In the genomic region with DNA sequence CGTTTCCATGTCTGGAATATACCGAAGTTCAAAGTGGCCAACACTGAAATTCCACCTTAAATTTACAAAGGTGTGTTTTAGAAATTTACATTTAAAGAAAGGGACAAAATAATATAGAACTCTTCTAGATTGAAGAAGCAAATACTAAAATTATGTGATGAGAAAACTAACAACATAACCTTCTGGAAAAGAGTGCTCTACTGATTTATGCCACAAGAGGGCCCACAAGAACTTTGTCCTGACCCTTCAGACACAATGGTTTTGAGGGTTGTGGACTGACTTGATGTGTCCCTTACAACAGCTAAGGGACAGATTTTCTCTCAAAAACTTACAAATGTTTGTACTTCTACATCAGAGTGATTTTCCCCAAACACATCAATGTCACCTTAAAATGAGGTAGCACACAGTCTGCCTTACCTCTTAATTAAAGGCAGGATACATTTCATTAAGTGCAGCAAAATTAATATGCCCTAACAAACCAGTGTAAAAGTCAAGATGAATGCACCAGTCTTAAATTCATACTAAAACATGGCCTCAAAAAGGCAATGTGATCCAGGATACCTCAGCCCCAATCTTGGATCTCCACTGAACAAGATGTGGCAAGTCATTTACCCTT, we compare ENCODE assay signal across 9 cellular contexts.
A peak's percentile ranks its signal among the peaks of the same experiment; 100 is the strongest.
DNase-seq lines count a peak whose midpoint lies in the region; ATAC-seq and TF ChIP-seq lines count a peak whose summit lies in the region.
"Had no signal": no experiment of that assay in that cellular context is flagged by ENCODE, and none has a peak within 500 bp of the region (broad histone marks: within the 10 kb centered on the region; RNA-seq: fewer than 3 reads in every experiment).

No MANE protein-coding gene starts in this region.

- H3K79me2 ChIP-seq in MM.1S (ENCODE audit: low read length): peaks cover 70% of the 10 kb centered on the region
- H3K79me2 ChIP-seq in SU-DHL-6 (ENCODE audit: insufficient read depth, low read length): peaks cover 21% of the 10 kb centered on the region

- no peak overlapping the region for H3K4me3 Mint-ChIP-seq in central memory CD8-positive, alpha-beta T cell
- no peak overlapping the region for H3K4me3 Mint-ChIP-seq in stimulated activated memory B cell treated with anti-CD40 and anti-IgM and Interleukin-4, amounts not matched to agents 10 μg/mL and 1 μg/mL and 100 μg/mL, for 72 hours

- H3K9me3 ChIP-seq in MM.1S (replicated peaks; ENCODE audit: insufficient read depth, low read length): no peaks in the 10 kb centered on the region
- H3K9me3 ChIP-seq in SU-DHL-6 (ENCODE audit: insufficient read depth, low read length): no peaks in the 10 kb centered on the region

- ATAC-seq in GM21717 (IDR thresholded peaks at IDR 0.05; ENCODE audit: unreplicated experiment): peak; percentile 68
- no peak for ATAC-seq in central memory CD8-positive, alpha-beta T cell (replicated peaks; ENCODE audit: extremely low read depth, poor library complexity, severe bottlenecking)
- ATAC-seq in stimulated activated memory B cell treated with anti-CD40 and anti-IgM and Interleukin-4, amounts not matched to agents 10 μg/mL and 1 μg/mL and 100 μg/mL, for 72 hours: no peak

- H3K9ac ChIP-seq in MM.1S (ENCODE audit: low read length): no peak overlapping the region
- no peak overlapping the region for H3K9ac ChIP-seq in SU-DHL-6 (ENCODE audit: low read length)

- H3K9me2 ChIP-seq in MM.1S (replicated peaks; ENCODE audit: insufficient read depth, low read length) (no peaks in the 10 kb centered on the region), SU-DHL-6 (replicated peaks; ENCODE audit: insufficient read depth, low read length) (no peaks in the 10 kb centered on the region)

- no peaks in the 10 kb centered on the region for H3K9me3 Mint-ChIP-seq in central memory CD8-positive, alpha-beta T cell
- no peaks in the 10 kb centered on the region for H3K9me3 Mint-ChIP-seq in stimulated activated memory B cell treated with anti-CD40 and anti-IgM and Interleukin-4, amounts not matched to agents 10 μg/mL and 1 μg/mL and 100 μg/mL, for 72 hours

- H3K36me3 Mint-ChIP-seq in central memory CD8-positive, alpha-beta T cell (ENCODE audit: insufficient read depth): peaks cover 51% of the 10 kb centered on the region
- peaks cover 38% of the 10 kb centered on the region for H3K36me3 Mint-ChIP-seq in stimulated activated memory B cell treated with anti-CD40 and anti-IgM and Interleukin-4, amounts not matched to agents 10 μg/mL and 1 μg/mL and 100 μg/mL, for 72 hours

- H3K27me3 ChIP-seq in MM.1S (replicated peaks; ENCODE audit: insufficient read depth, low read length) (no peaks in the 10 kb centered on the region), SU-DHL-6 (ENCODE audit: low read length) (no peaks in the 10 kb centered on the region)
- H3K27me3 ChIP-seq: BLaER1 treated with 17β-estradiol and CSF1 and Interleukin-3, amounts not matched to agents 10 nM and 100 nM had no signal

- H3K27ac ChIP-seq in MM.1S (ENCODE audit: low read length) (peak overlapping the region; percentile 4; the same call in 1 of the 2 replicates), SU-DHL-6 (ENCODE audit: low read depth, low read length) (peak overlapping the region; percentile 39)
- H3K27ac ChIP-seq: BLaER1 treated with 17β-estradiol and CSF1 and Interleukin-3, amounts not matched to agents 10 nM and 100 nM had no signal

- peak; percentile 84 for TF ChIP-seq CTCF in MM.1S (IDR thresholded peaks at IDR 0.05; ENCODE audit: low read length)
- TF ChIP-seq CTCF in SU-DHL-6 (IDR thresholded peaks at IDR 0.05; ENCODE audit: insufficient read depth, low read length, poor library complexity, severe bottlenecking): peak; percentile 69

- H3K4me3 ChIP-seq in MM.1S (ENCODE audit: low read length): no peak overlapping the region
- no peak overlapping the region for H3K4me3 ChIP-seq in SU-DHL-6 (ENCODE audit: insufficient read depth, low read length, poor library complexity, severe bottlenecking)
- H3K4me3 ChIP-seq: BLaER1 treated with 17β-estradiol and CSF1 and Interleukin-3, amounts not matched to agents 10 nM and 100 nM had no signal

- H3K27me3 Mint-ChIP-seq in central memory CD8-positive, alpha-beta T cell: no peaks in the 10 kb centered on the region
- no peaks in the 10 kb centered on the region for H3K27me3 Mint-ChIP-seq in stimulated activated memory B cell treated with anti-CD40 and anti-IgM and Interleukin-4, amounts not matched to agents 10 μg/mL and 1 μg/mL and 100 μg/mL, for 72 hours

- H3K36me3 ChIP-seq in MM.1S (replicated peaks; ENCODE audit: insufficient read depth, low read length): peaks cover 17% of the 10 kb centered on the region
- peaks cover 45% of the 10 kb centered on the region for H3K36me3 ChIP-seq in SU-DHL-6 (ENCODE audit: low read length)

- peaks cover 6% of the 10 kb centered on the region for H3K4me1 Mint-ChIP-seq in central memory CD8-positive, alpha-beta T cell
- H3K4me1 Mint-ChIP-seq in stimulated activated memory B cell treated with anti-CD40 and anti-IgM and Interleukin-4, amounts not matched to agents 10 μg/mL and 1 μg/mL and 100 μg/mL, for 72 hours: peaks cover 15% of the 10 kb centered on the region

- H3K27ac Mint-ChIP-seq in central memory CD8-positive, alpha-beta T cell (ENCODE audit: low read depth): no peak overlapping the region
- peak overlapping the region; percentile 53 for H3K27ac Mint-ChIP-seq in stimulated activated memory B cell treated with anti-CD40 and anti-IgM and Interleukin-4, amounts not matched to agents 10 μg/mL and 1 μg/mL and 100 μg/mL, for 72 hours

- no peaks in the 10 kb centered on the region; the same call in 1 of the 2 replicates for H4K20me1 ChIP-seq in MM.1S (ENCODE audit: insufficient read depth, low read length)
- no peaks in the 10 kb centered on the region for H4K20me1 ChIP-seq in SU-DHL-6 (ENCODE audit: low read depth, low read length)
- H4K20me1 ChIP-seq: BLaER1 treated with 17β-estradiol and CSF1 and Interleukin-3, amounts not matched to agents 10 nM and 100 nM had no signal

- H3K4me2 ChIP-seq in MM.1S (ENCODE audit: low read depth, low read length) (no peak overlapping the region), SU-DHL-6 (ENCODE audit: low read depth, low read length, poor library complexity, severe bottlenecking) (no peak overlapping the region)
- H3K4me2 ChIP-seq: BLaER1 treated with 17β-estradiol and CSF1 and Interleukin-3, amounts not matched to agents 10 nM and 100 nM had no signal

- H3K4me1 ChIP-seq in MM.1S (ENCODE audit: low read length): peaks cover 6% of the 10 kb centered on the region; the same call in 1 of the 2 replicates

- H3F3A ChIP-seq in MM.1S (ENCODE audit: insufficient read depth, low read length) (peaks cover 18% of the 10 kb centered on the region), SU-DHL-6 (ENCODE audit: insufficient read depth) (peaks cover 16% of the 10 kb centered on the region)

- DNase-seq in NCI-H1436 (lab: John Stamatoyannopoulos, UW) (peak; percentile 0), NCI-H1436 treated with DMSO at 0.1 percent for 48 hours (lab: John Stamatoyannopoulos, UW) (no peak), MM.1S (peak; percentile 69), kidney tubule cell (ENCODE audit: low spot score) (peak; percentile 61)
- DNase-seq in central memory CD8-positive, alpha-beta T cell (ENCODE audit: low spot score in 2 of 2): peak; percentile 17 to 28

- H2AFZ ChIP-seq in MM.1S (ENCODE audit: low read length) (no peak overlapping the region), SU-DHL-6 (ENCODE audit: low read depth, low read length, severe bottlenecking) (no peak overlapping the region)
